In genomic region chr6:132401120-132401940, GRCh38 we compare ENCODE assay signal across 8 cellular contexts. TPM values are rescaled to one million over a fixed set of nuclear protein-coding genes. Genes with fewer than 3 reads are reported as not detected.
DNase-seq lines count a peak whose midpoint lies in the region; ATAC-seq and TF ChIP-seq lines count a peak whose summit lies in the region.

TSS of gene MOXD1 (minus strand) at chr6:132401475. CDS start at chr6:132401426, 49 bp downstream.

- DNase-seq in M059J (ENCODE audit: low read depth) (peak; percentile 75), cardiac fibroblast (ENCODE audit: low read depth in 2 of 2) (peak; percentile 54 to 56), kidney tubule cell (ENCODE audit: low spot score) (peak; percentile 70), SW 1271 (lab: John Stamatoyannopoulos, UW) (no peak), cortex of kidney (lab: John Stamatoyannopoulos, UW) (no peak)
- peak; percentile 28 for DNase-seq in stimulated activated naive CD8-positive, alpha-beta T cell treated with anti-CD3 and anti-CD28 coated beads, Interleukin-15, Interleukin-2, amounts not matched to agents 100 U/mL and 50 U/mL, for 24 hours

- ATAC-seq in GM21825 (IDR thresholded peaks at IDR 0.05; ENCODE audit: unreplicated experiment): peak; percentile 46
- ATAC-seq in stimulated activated naive CD8-positive, alpha-beta T cell treated with anti-CD3 and anti-CD28 coated beads, Interleukin-15, Interleukin-2, amounts not matched to agents 100 U/mL and 50 U/mL, for 24 hours: peak; percentile 45

- TF ChIP-seq CTCF in cardiac fibroblast (IDR thresholded peaks at IDR 0.05; ENCODE audit: low read depth, low read length): no peak

- peak within 1 kb of the TSS; percentile 76 for H3K4me3 ChIP-seq in GM08714 (ENCODE audit: low read length)
- H3K4me3 ChIP-seq in cardiac fibroblast (replicated peaks in 1 of 2; ENCODE audit: low read depth in 2 of 2, low read length in 2 of 2): peak within 1 kb of the TSS; percentile 70 to 94

RNA-seq across cellular contexts. Expression of gene MOXD1, which starts in this region (rescaled TPM):
- 170 and 207 TPM in 2 replicates for total RNA-seq in M059J (2014; rRNA removed; shearing (Covaris generic))

Comparison
In these comparisons a context has a peak if more than half of its experiments do, and no peak if none do; other contexts are left out.
1. DNase-seq: peak in M059J (single experiment), cardiac fibroblast (2 of 2), kidney tubule cell (single experiment) and stimulated activated naive CD8-positive, alpha-beta T cell treated with anti-CD3 and anti-CD28 coated beads, Interleukin-15, Interleukin-2, amounts not matched to agents 100 U/mL and 50 U/mL, for 24 hours (single experiment); none in SW 1271 (0 of 2) and cortex of kidney (single experiment).